ENCODE assay signal across 35 cellular contexts in genomic region chr2:88061295-88061694, GRCh38. TPM values are rescaled to one million over a fixed set of nuclear protein-coding genes. Genes with fewer than 3 reads are reported as not detected.
"Had no signal": no experiment of that assay in that cellular context is flagged by ENCODE, and none has a peak within 500 bp of the region (broad histone marks: within the 10 kb centered on the region; RNA-seq: fewer than 3 reads in every experiment).

No MANE protein-coding gene starts in this region.

- H3K27me3 Mint-ChIP-seq: activated CD4-positive, alpha-beta memory T cell treated with anti-CD3 and anti-CD28 coated beads for 36 hours; activated CD4-positive, alpha-beta T cell treated with anti-CD3 and anti-CD28 coated beads for 36 hours; activated CD4-positive, alpha-beta T cell treated with anti-CD3 and anti-CD28 coated beads, Interleukin-2, amount 10 ng/mL, durations not matched to agents 24 days and 14 days; activated CD8-positive, alpha-beta memory T cell treated with anti-CD3 and anti-CD28 coated beads, Interleukin-2, amount 10 ng/mL, durations not matched to agents 7 days and 5 days; activated naive CD4-positive, alpha-beta T cell treated with anti-CD3 and anti-CD28 coated beads, Interleukin-2, amount 50 U/mL, for 24 hours; activated naive CD8-positive, alpha-beta T cell treated with anti-CD3 and anti-CD28 coated beads for 36 hours; activated naive CD8-positive, alpha-beta T cell treated with anti-CD3 and anti-CD28 coated beads, Interleukin-2, amount 50 U/mL, for 24 hours; effector memory CD8-positive, alpha-beta T cell had no signal

- ATAC-seq: activated CD8-positive, alpha-beta memory T cell treated with anti-CD3 and anti-CD28 coated beads, Interleukin-2, amount 10 ng/mL, durations not matched to agents 7 days and 5 days; activated CD8-positive, alpha-beta T cell treated with anti-CD3 and anti-CD28 coated beads, Interleukin-2, amount 10 ng/mL, durations not matched to agents 7 days and 5 days; activated naive CD8-positive, alpha-beta T cell treated with anti-CD3 and anti-CD28 coated beads, Interleukin-2, amount 50 U/mL, for 24 hours; body of pancreas; effector memory CD8-positive, alpha-beta T cell; heart left ventricle had no signal

- H3K9me3 ChIP-seq: adrenal gland, body of pancreas, esophagus muscularis mucosa, gastrocnemius medialis, heart left ventricle had no signal

- H3K4me3 Mint-ChIP-seq: activated CD4-positive, alpha-beta memory T cell treated with anti-CD3 and anti-CD28 coated beads for 36 hours; activated CD4-positive, alpha-beta T cell treated with anti-CD3 and anti-CD28 coated beads for 36 hours; activated CD4-positive, alpha-beta T cell treated with anti-CD3 and anti-CD28 coated beads, Interleukin-2, amount 10 ng/mL, durations not matched to agents 24 days and 14 days; activated CD8-positive, alpha-beta memory T cell treated with anti-CD3 and anti-CD28 coated beads, Interleukin-2, amount 10 ng/mL, durations not matched to agents 7 days and 5 days; activated CD8-positive, alpha-beta T cell treated with anti-CD3 and anti-CD28 coated beads, Interleukin-2, amount 10 ng/mL, durations not matched to agents 7 days and 5 days; activated naive CD4-positive, alpha-beta T cell treated with anti-CD3 and anti-CD28 coated beads for 36 hours; activated naive CD4-positive, alpha-beta T cell treated with anti-CD3 and anti-CD28 coated beads, Interleukin-2, amount 50 U/mL, for 24 hours; activated naive CD8-positive, alpha-beta T cell treated with anti-CD3 and anti-CD28 coated beads for 36 hours; activated naive CD8-positive, alpha-beta T cell treated with anti-CD3 and anti-CD28 coated beads, Interleukin-2, amount 50 U/mL, for 24 hours; activated T-helper 1 cell treated with anti-CD3 and anti-CD28 coated beads, Interleukin-12 subunit alpha, Interleukin-12 subunit beta, Interleukin-2, Interleukin-4 antibody, amounts not matched to agents 30 ng/mL and 10 ng/mL and 1 ng/mL, durations not matched to agents 14 hours and 24 hours and 36 hours; effector memory CD8-positive, alpha-beta T cell had no signal

- H3K36me3 ChIP-seq: adrenal gland, esophagus muscularis mucosa, gastrocnemius medialis, heart left ventricle had no signal

- H3K27me3 ChIP-seq: adrenal gland, body of pancreas, esophagus muscularis mucosa, foreskin keratinocyte, gastrocnemius medialis, heart left ventricle had no signal

- H3K27ac ChIP-seq: adrenal gland, body of pancreas, esophagus muscularis mucosa, foreskin keratinocyte, heart left ventricle had no signal

- H3K9me3 Mint-ChIP-seq: activated CD4-positive, alpha-beta memory T cell treated with anti-CD3 and anti-CD28 coated beads for 36 hours; activated CD4-positive, alpha-beta T cell treated with anti-CD3 and anti-CD28 coated beads, Interleukin-2, amount 10 ng/mL, durations not matched to agents 24 days and 14 days; activated naive CD4-positive, alpha-beta T cell treated with anti-CD3 and anti-CD28 coated beads for 36 hours; activated naive CD4-positive, alpha-beta T cell treated with anti-CD3 and anti-CD28 coated beads, Interleukin-2, amount 50 U/mL, for 24 hours; activated naive CD8-positive, alpha-beta T cell treated with anti-CD3 and anti-CD28 coated beads, Interleukin-2, amount 50 U/mL, for 24 hours; activated T-helper 1 cell treated with anti-CD3 and anti-CD28 coated beads, Interleukin-12 subunit alpha, Interleukin-12 subunit beta, Interleukin-2, Interleukin-4 antibody, amounts not matched to agents 30 ng/mL and 10 ng/mL and 1 ng/mL, durations not matched to agents 14 hours and 24 hours and 36 hours; activated T-helper 2 cell treated with anti-CD3 and anti-CD28 coated beads, Interferon-gamma antibody, Interleukin-2, Interleukin-4, amounts not matched to agents 10 μg/mL and 5 μg/mL and 100 μg/mL, durations not matched to agents 14 hours and 24 hours and 36 hours; effector memory CD8-positive, alpha-beta T cell had no signal

- H3K36me3 Mint-ChIP-seq: activated CD4-positive, alpha-beta memory T cell treated with anti-CD3 and anti-CD28 coated beads for 36 hours; activated CD8-positive, alpha-beta memory T cell treated with anti-CD3 and anti-CD28 coated beads, Interleukin-2, amount 10 ng/mL, durations not matched to agents 7 days and 5 days; activated naive CD4-positive, alpha-beta T cell treated with anti-CD3 and anti-CD28 coated beads, Interleukin-2, amount 50 U/mL, for 24 hours had no signal

- DNase-seq: activated CD4-positive, alpha-beta memory T cell treated with anti-CD3 and anti-CD28 coated beads for 36 hours; activated CD4-positive, alpha-beta T cell treated with anti-CD3 and anti-CD28 coated beads for 36 hours; activated CD4-positive, alpha-beta T cell treated with anti-CD3 and anti-CD28 coated beads, Interleukin-2, amount 10 ng/mL, durations not matched to agents 24 days and 14 days; activated CD4-positive, CD25-positive, alpha-beta regulatory T cell; activated CD4-positive, CD25-positive, alpha-beta regulatory T cell treated with anti-CD3 and anti-CD28 coated beads, Interleukin-2, amount 50 U/mL, for 72 hours; activated CD8-positive, alpha-beta memory T cell treated with anti-CD3 and anti-CD28 coated beads, Interleukin-2, amount 10 ng/mL, durations not matched to agents 7 days and 5 days; activated CD8-positive, alpha-beta memory T cell treated with anti-CD3 and anti-CD28 coated beads, Interleukin-2, amount 50 U/mL, for 4 hours; activated CD8-positive, alpha-beta T cell treated with anti-CD3 and anti-CD28 coated beads, Interleukin-2, amount 10 ng/mL, durations not matched to agents 7 days and 5 days; activated effector memory CD4-positive, alpha-beta T cell treated with anti-CD3 and anti-CD28 coated beads, Interleukin-2, amount 50 U/mL, for 16 hours; activated naive CD4-positive, alpha-beta T cell treated with anti-CD3 and anti-CD28 coated beads for 36 hours; activated naive CD8-positive, alpha-beta T cell treated with anti-CD3 and anti-CD28 coated beads for 36 hours; activated naive CD8-positive, alpha-beta T cell treated with anti-CD3 and anti-CD28 coated beads, Interleukin-2, amount 50 U/mL, for 24 hours; activated T-cell treated with anti-CD3 and anti-CD28 coated beads, Interleukin-2, amount 50 U/mL, for 1 hour; activated T-cell treated with anti-CD3 and anti-CD28 coated beads, Interleukin-2, amount 50 U/mL, for 48 hours; adrenal gland; amygdala; aorta; body of pancreas; cortex of kidney; dermis blood vessel endothelial cell; effector CD4-positive, alpha-beta T cell; effector memory CD8-positive, alpha-beta T cell; gastrocnemius medialis; glutamatergic neuron; heart left ventricle; T-helper 2 cell had no signal

- H3K4me1 ChIP-seq: foreskin keratinocyte had no signal

- H3K27ac Mint-ChIP-seq: activated CD4-positive, alpha-beta memory T cell treated with anti-CD3 and anti-CD28 coated beads for 36 hours; activated CD4-positive, alpha-beta T cell treated with anti-CD3 and anti-CD28 coated beads for 36 hours; activated CD4-positive, alpha-beta T cell treated with anti-CD3 and anti-CD28 coated beads, Interleukin-2, amount 10 ng/mL, durations not matched to agents 24 days and 14 days; activated CD8-positive, alpha-beta memory T cell treated with anti-CD3 and anti-CD28 coated beads, Interleukin-2, amount 10 ng/mL, durations not matched to agents 7 days and 5 days; activated CD8-positive, alpha-beta T cell treated with anti-CD3 and anti-CD28 coated beads, Interleukin-2, amount 10 ng/mL, durations not matched to agents 7 days and 5 days; activated naive CD4-positive, alpha-beta T cell treated with anti-CD3 and anti-CD28 coated beads for 36 hours; activated naive CD4-positive, alpha-beta T cell treated with anti-CD3 and anti-CD28 coated beads, Interleukin-2, amount 50 U/mL, for 24 hours; activated naive CD8-positive, alpha-beta T cell treated with anti-CD3 and anti-CD28 coated beads for 36 hours; activated naive CD8-positive, alpha-beta T cell treated with anti-CD3 and anti-CD28 coated beads, Interleukin-2, amount 50 U/mL, for 24 hours; activated T-helper 1 cell treated with anti-CD3 and anti-CD28 coated beads, Interleukin-12 subunit alpha, Interleukin-12 subunit beta, Interleukin-2, Interleukin-4 antibody, amounts not matched to agents 30 ng/mL and 10 ng/mL and 1 ng/mL, durations not matched to agents 14 hours and 24 hours and 36 hours; activated T-helper 2 cell treated with anti-CD3 and anti-CD28 coated beads, Interferon-gamma antibody, Interleukin-2, Interleukin-4, amounts not matched to agents 10 μg/mL and 5 μg/mL and 100 μg/mL, durations not matched to agents 14 hours and 24 hours and 36 hours; effector memory CD8-positive, alpha-beta T cell had no signal

- H3K4me3 ChIP-seq: adrenal gland, body of pancreas, esophagus muscularis mucosa, gastrocnemius medialis, heart left ventricle had no signal

RNA-seq across cellular contexts. Expression of gene SMYD1, which starts 6.3 kb away (rescaled TPM):
- total RNA-seq: activated CD4-positive, alpha-beta memory T cell treated with anti-CD3 and anti-CD28 coated beads for 36 hours; activated CD4-positive, alpha-beta T cell treated with anti-CD3 and anti-CD28 coated beads for 36 hours; activated CD4-positive, alpha-beta T cell treated with anti-CD3 and anti-CD28 coated beads, Interleukin-2, amount 10 ng/mL, durations not matched to agents 24 days and 14 days; activated CD8-positive, alpha-beta memory T cell treated with anti-CD3 and anti-CD28 coated beads for 36 hours; activated CD8-positive, alpha-beta memory T cell treated with anti-CD3 and anti-CD28 coated beads, Interleukin-2, amount 10 ng/mL, durations not matched to agents 7 days and 5 days; activated CD8-positive, alpha-beta T cell treated with anti-CD3 and anti-CD28 coated beads, Interleukin-2, amount 10 ng/mL, durations not matched to agents 7 days and 5 days; activated naive CD4-positive, alpha-beta T cell treated with anti-CD3 and anti-CD28 coated beads for 36 hours; activated naive CD8-positive, alpha-beta T cell treated with anti-CD3 and anti-CD28 coated beads for 36 hours; activated T-helper 1 cell treated with anti-CD3 and anti-CD28 coated beads, Interleukin-12 subunit alpha, Interleukin-12 subunit beta, Interleukin-2, Interleukin-4 antibody, amounts not matched to agents 30 ng/mL and 10 ng/mL and 1 ng/mL, durations not matched to agents 14 hours and 24 hours and 36 hours; activated T-helper 2 cell treated with anti-CD3 and anti-CD28 coated beads, Interferon-gamma antibody, Interleukin-2, Interleukin-4, amounts not matched to agents 10 μg/mL and 5 μg/mL and 100 μg/mL, durations not matched to agents 14 hours and 24 hours and 36 hours; aorta; body of pancreas; chondrocyte; dermis blood vessel endothelial cell; epithelial cell of proximal tubule; foreskin keratinocyte; T-helper 1 cell treated with Interleukin-12 subunit alpha and Interleukin-12 subunit beta and Interleukin-4 antibody, amounts not matched to agents 30 ng/mL and 1 ng/mL, for 36 hours had no signal

RNA-seq across cellular contexts. Expression of gene RNU2-63P, which starts 44.9 kb away (rescaled TPM):
- total RNA-seq: body of pancreas, dermis blood vessel endothelial cell, epithelial cell of proximal tubule, esophagus muscularis mucosa, gastrocnemius medialis, heart left ventricle had no signal
